ENCODE assay signal across 1 cellular context in genomic region chr14:35405304-35405996, GRCh38.
TF ChIP-seq lines count a peak whose summit lies in the region.

No MANE protein-coding gene starts in this region.

TF ChIP-seq in HepG2, 621 proteins besides CTCF, POLR2A, EP300 and RAD21 (continued from another document):
- TF ChIP-seq STAT6 (CRISPR knock-in tag; IDR thresholded peaks at IDR 0.05; ENCODE audit: borderline replicate concordance) (0 out of 2 replicates have a peak, but pooled peaks have one; percentile 17), THAP7 (CRISPR knock-in tag; IDR thresholded peaks at IDR 0.05) (no peak), ZNF460 (CRISPR knock-in tag; IDR thresholded peaks at IDR 0.05; ENCODE audit: borderline replicate concordance) (no peak), THYN1 (CRISPR knock-in tag; IDR thresholded peaks at IDR 0.05; ENCODE audit: borderline replicate concordance, low read depth) (0 out of 2 replicates have a peak, but pooled peaks have one; percentile 43), ZSCAN22 (CRISPR knock-in tag; IDR thresholded peaks at IDR 0.05) (no peak), ZEB1 (IDR thresholded peaks at IDR 0.05; ENCODE audit: insufficient replicate concordance, low read depth) (no peak), ZNF772 (CRISPR knock-in tag; IDR thresholded peaks at IDR 0.05) (no peak), HOXA3 (CRISPR knock-in tag; IDR thresholded peaks at IDR 0.05) (no peak), NCOA1 (CRISPR knock-in tag; IDR thresholded peaks at IDR 0.05) (no peak), LCORL (IDR thresholded peaks at IDR 0.05) (no peak), LCORL (CRISPR knock-in tag; IDR thresholded peaks at IDR 0.05) (no peak), BATF2 (CRISPR knock-in tag; IDR thresholded peaks at IDR 0.05) (no peak), SOX6 (IDR thresholded peaks at IDR 0.05) (no peak), SOX6 (CRISPR knock-in tag; IDR thresholded peaks at IDR 0.05) (no peak), ZNF558 (CRISPR knock-in tag; IDR thresholded peaks at IDR 0.05; ENCODE audit: borderline replicate concordance) (no peak)
- TF ChIP-seq, protein P1, sequence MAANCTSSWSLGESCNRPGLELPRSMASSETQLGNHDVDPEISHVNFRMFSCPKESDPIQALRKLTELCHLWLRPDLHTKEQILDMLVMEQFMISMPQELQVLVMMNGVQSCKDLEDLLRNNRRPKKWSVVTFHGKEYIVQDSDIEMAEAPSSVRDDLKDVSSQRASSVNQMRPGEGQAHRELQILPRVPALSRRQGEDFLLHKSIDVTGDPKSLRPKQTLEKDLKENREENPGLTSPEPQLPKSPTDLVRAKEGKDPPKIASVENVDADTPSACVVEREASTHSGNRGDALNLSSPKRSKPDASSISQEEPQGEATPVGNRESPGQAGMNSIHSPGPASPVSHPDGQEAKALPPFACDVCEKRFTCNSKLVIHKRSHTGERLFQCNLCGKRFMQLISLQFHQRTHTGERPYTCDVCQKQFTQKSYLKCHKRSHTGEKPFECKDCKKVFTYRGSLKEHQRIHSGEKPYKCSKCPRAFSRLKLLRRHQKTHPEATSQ (CRISPR knock-in tag; IDR thresholded peaks at IDR 0.05; ENCODE audit: borderline replicate concordance): 0 out of 2 replicates have a peak, but pooled peaks have one; percentile 11
- TF ChIP-seq, protein P2, sequence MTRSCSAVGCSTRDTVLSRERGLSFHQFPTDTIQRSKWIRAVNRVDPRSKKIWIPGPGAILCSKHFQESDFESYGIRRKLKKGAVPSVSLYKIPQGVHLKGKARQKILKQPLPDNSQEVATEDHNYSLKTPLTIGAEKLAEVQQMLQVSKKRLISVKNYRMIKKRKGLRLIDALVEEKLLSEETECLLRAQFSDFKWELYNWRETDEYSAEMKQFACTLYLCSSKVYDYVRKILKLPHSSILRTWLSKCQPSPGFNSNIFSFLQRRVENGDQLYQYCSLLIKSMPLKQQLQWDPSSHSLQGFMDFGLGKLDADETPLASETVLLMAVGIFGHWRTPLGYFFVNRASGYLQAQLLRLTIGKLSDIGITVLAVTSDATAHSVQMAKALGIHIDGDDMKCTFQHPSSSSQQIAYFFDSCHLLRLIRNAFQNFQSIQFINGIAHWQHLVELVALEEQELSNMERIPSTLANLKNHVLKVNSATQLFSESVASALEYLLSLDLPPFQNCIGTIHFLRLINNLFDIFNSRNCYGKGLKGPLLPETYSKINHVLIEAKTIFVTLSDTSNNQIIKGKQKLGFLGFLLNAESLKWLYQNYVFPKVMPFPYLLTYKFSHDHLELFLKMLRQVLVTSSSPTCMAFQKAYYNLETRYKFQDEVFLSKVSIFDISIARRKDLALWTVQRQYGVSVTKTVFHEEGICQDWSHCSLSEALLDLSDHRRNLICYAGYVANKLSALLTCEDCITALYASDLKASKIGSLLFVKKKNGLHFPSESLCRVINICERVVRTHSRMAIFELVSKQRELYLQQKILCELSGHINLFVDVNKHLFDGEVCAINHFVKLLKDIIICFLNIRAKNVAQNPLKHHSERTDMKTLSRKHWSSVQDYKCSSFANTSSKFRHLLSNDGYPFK (CRISPR knock-in tag; IDR thresholded peaks at IDR 0.05; ENCODE audit: borderline replicate concordance): no peak; the same call in 1 of the 2 replicates
- TF ChIP-seq, protein P3, sequence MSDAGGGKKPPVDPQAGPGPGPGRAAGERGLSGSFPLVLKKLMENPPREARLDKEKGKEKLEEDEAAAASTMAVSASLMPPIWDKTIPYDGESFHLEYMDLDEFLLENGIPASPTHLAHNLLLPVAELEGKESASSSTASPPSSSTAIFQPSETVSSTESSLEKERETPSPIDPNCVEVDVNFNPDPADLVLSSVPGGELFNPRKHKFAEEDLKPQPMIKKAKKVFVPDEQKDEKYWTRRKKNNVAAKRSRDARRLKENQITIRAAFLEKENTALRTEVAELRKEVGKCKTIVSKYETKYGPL (CRISPR knock-in tag; IDR thresholded peaks at IDR 0.05): no peak
- TF ChIP-seq, protein P4, sequence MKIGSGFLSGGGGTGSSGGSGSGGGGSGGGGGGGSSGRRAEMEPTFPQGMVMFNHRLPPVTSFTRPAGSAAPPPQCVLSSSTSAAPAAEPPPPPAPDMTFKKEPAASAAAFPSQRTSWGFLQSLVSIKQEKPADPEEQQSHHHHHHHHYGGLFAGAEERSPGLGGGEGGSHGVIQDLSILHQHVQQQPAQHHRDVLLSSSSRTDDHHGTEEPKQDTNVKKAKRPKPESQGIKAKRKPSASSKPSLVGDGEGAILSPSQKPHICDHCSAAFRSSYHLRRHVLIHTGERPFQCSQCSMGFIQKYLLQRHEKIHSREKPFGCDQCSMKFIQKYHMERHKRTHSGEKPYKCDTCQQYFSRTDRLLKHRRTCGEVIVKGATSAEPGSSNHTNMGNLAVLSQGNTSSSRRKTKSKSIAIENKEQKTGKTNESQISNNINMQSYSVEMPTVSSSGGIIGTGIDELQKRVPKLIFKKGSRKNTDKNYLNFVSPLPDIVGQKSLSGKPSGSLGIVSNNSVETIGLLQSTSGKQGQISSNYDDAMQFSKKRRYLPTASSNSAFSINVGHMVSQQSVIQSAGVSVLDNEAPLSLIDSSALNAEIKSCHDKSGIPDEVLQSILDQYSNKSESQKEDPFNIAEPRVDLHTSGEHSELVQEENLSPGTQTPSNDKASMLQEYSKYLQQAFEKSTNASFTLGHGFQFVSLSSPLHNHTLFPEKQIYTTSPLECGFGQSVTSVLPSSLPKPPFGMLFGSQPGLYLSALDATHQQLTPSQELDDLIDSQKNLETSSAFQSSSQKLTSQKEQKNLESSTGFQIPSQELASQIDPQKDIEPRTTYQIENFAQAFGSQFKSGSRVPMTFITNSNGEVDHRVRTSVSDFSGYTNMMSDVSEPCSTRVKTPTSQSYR (CRISPR knock-in tag; IDR thresholded peaks at IDR 0.05; ENCODE audit: borderline replicate concordance): peak; percentile 86; the same call in 1 of the 2 replicates
- TF ChIP-seq, protein P5, sequence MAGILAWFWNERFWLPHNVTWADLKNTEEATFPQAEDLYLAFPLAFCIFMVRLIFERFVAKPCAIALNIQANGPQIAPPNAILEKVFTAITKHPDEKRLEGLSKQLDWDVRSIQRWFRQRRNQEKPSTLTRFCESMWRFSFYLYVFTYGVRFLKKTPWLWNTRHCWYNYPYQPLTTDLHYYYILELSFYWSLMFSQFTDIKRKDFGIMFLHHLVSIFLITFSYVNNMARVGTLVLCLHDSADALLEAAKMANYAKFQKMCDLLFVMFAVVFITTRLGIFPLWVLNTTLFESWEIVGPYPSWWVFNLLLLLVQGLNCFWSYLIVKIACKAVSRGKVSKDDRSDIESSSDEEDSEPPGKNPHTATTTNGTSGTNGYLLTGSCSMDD (CRISPR knock-in tag; IDR thresholded peaks at IDR 0.05): no peak
TF ChIP-seq in HepG2: peak in this region for 46.
